In the genomic region with DNA sequence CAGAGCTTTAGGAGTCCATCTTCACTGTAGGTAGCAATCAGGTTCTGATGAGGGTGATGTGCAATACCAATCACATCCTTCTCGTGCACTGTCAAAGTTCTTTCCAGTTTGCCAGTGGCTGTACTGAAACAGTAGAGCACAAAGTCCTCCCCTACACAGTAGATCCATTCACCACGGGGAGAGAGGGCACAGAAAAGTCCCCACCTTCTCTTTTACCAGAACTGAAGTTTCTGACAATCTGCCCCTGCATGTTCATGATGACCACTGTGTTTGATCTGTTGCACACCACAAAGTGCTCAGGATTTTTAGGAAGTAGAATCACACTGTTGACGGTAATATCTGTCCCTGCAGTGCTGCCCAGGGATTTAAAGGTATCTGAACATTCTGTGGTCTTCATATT, we compare ENCODE assay signal across 11 cellular contexts. TPM values are rescaled to one million over a fixed set of nuclear protein-coding genes. Genes with fewer than 3 reads are reported as not detected.
DNase-seq lines count a peak whose midpoint lies in the region; ATAC-seq, FAIRE-seq and TF ChIP-seq lines count a peak whose summit lies in the region.
"Not testable (repeated sequence)": the region's sequence is repeated elsewhere in the genome, so short reads cannot be mapped to it uniquely, and the experiment has no call there.
"Had no signal": no experiment of that assay in that cellular context is flagged by ENCODE, and none has a peak within 500 bp of the region (broad histone marks: within the 10 kb centered on the region; RNA-seq: fewer than 3 reads in every experiment).

No MANE protein-coding gene starts in this region.

- not testable (repeated sequence) for TF ChIP-seq RAD21 in GM12878 (IDR thresholded peaks at IDR 0.05; ENCODE audit: insufficient read depth, low read depth, low read length)

- H3K4me3 Mint-ChIP-seq in GM23338, neural progenitor cell: not testable (repeated sequence)

- SMC1A ChIA-PET in GM12878 (lab: Charles Lee; ENCODE audit: uncharacterized antibody, unreplicated experiment): interaction anchor here (0.6 kb wide), 1 partner anchor 15 kb away, joined by 3 read pairs; no protein-coding TSS in a partner anchor

- not testable (repeated sequence) for DNase-seq in GM12891 (ENCODE audit: insufficient read length, low spot score); GM23338 (ENCODE audit: low spot score); GM12878 (ENCODE audit: low read depth, low spot score); keratinocyte (ENCODE audit: low read depth, low spot score); neural progenitor cell (ENCODE audit: low spot score)
- peak; percentile 19 for DNase-seq in mammary epithelial cell

- H3K4me1 Mint-ChIP-seq in GM23338, neural progenitor cell: not testable (repeated sequence)

- CTCF ChIA-PET in GM12878 (lab: Yijun Ruan, JAX); mammary epithelial cell (lab: Charles Lee; ENCODE audit: low non-redundant PET): not testable (repeated sequence)

- in situ Hi-C loops in GM12878 (cut with MboI); mammary epithelial cell (cut with MboI; ENCODE audit: low sequenced_read_pairs in 2 of 2): not testable (repeated sequence)

- H3K9me1 ChIP-seq in keratinocyte (ENCODE audit: control insufficient read depth, extremely low read depth, insufficient read depth, low read length): not testable (repeated sequence)

- H3F3A ChIP-seq in GM23338 (replicated peaks; ENCODE audit: low read depth); neural progenitor cell (ENCODE audit: low read depth): not testable (repeated sequence)

- dilution Hi-C loops in mammary epithelial cell (cut with HindIII; ENCODE audit: low sequenced_read_pairs); keratinocyte (cut with MboI; ENCODE audit: extremely low pct_ligation_motif_present, low sequenced_read_pairs): not testable (repeated sequence)

- H3K4me1 ChIP-seq in GM23338 (ENCODE audit: insufficient read depth); GM12878 (ENCODE audit: control insufficient read depth, insufficient read depth, low read length); mammary epithelial cell (ENCODE audit: insufficient read depth, low read length); keratinocyte (ENCODE audit: control insufficient read depth, extremely low read depth, insufficient read depth, low read length); neural progenitor cell: not testable (repeated sequence)

- POLR2A ChIA-PET in GM12878 (lab: Charles Lee): not testable (repeated sequence)

- H4K20me1 ChIP-seq in GM23338 (replicated peaks; ENCODE audit: insufficient read depth); GM12878 (ENCODE audit: control insufficient read depth, insufficient read depth); mammary epithelial cell (ENCODE audit: insufficient read depth, low read length); keratinocyte (ENCODE audit: control insufficient read depth, extremely low read depth, insufficient read depth, low read length); neural progenitor cell (ENCODE audit: low read depth): not testable (repeated sequence)

- TF ChIP-seq POLR2A in GM12891 (IDR thresholded peaks at IDR 0.05; ENCODE audit: low read depth, low read length); GM12878 (IDR thresholded peaks at IDR 0.05; ENCODE audit: low read depth, low read length): not testable (repeated sequence)

- not testable (repeated sequence) for ATAC-seq in GM23338
- ATAC-seq in SK-N-SH treated with all-trans-retinoic acid at 6 μM for 48 hours (peak; percentile 32; the same call in 1 of the 3 replicates), GM12878 (peak; percentile 56)

- FAIRE-seq in GM12891 (lab: Jason Lieb, UNC): peak; percentile 28
- peak; percentile 44 for FAIRE-seq in GM12878 (lab: Jason Lieb, UNC)
- peak; percentile 62 for FAIRE-seq in keratinocyte (lab: Jason Lieb, UNC)

- RAD21 ChIA-PET in GM12878 (lab: Charles Lee; ENCODE audit: unreplicated experiment): not testable (repeated sequence)

- H3K27ac Mint-ChIP-seq in GM23338, neural progenitor cell: not testable (repeated sequence)

- H3K9ac ChIP-seq in GM12878 (ENCODE audit: control insufficient read depth, insufficient read depth, low read length); mammary epithelial cell (ENCODE audit: insufficient read depth, low read length); keratinocyte (ENCODE audit: control insufficient read depth, extremely low read depth, insufficient read depth, low read length); neural progenitor cell: not testable (repeated sequence)

- H3K27ac ChIP-seq in GM23338 (ENCODE audit: low read depth); GM12878 (ENCODE audit: control insufficient read depth, insufficient read depth); mammary epithelial cell (ENCODE audit: insufficient read depth, low read depth, low read length); keratinocyte (ENCODE audit: control insufficient read depth, insufficient read depth, low read length); neural progenitor cell: not testable (repeated sequence)

- H3K36me3 Mint-ChIP-seq in GM23338 (ENCODE audit: low read depth); neural progenitor cell: not testable (repeated sequence)

- 11% methylated on average over 3 of the region's 3 CpGs for WGBS in GM12878 (ENCODE audit: insufficient coverage, insufficient replicate concordance, low lambda C conversion rate, missing lambda C conversion rate)
- 2% methylated on average over 3 of the region's 3 CpGs for WGBS in mammary epithelial cell (ENCODE audit: low coverage, missing lambda C conversion rate)

- BruUV-seq in GM12878 (replicated peaks; lab: Mats Ljungman, UMichigan); mammary epithelial cell (replicated peaks; lab: Mats Ljungman, UMichigan): not testable (repeated sequence)

- TF ChIP-seq EP300 in GM12878 (IDR thresholded peaks at IDR 0.05; ENCODE audit: borderline replicate concordance in 1 of 2, control insufficient read depth in 1 of 2, low read depth in 2 of 2, low read length in 2 of 2): not testable (repeated sequence)

- H3K4me3 ChIP-seq in GM23338; GM12878; mammary epithelial cell (replicated peaks in 1 of 3; ENCODE audit: insufficient read depth in 1 of 3, low read depth in 2 of 3, low read length in 3 of 3); keratinocyte (ENCODE audit: control insufficient read depth in 2 of 3, extremely low read depth in 1 of 3, insufficient read depth in 2 of 3, low read depth in 1 of 3, low read length in 3 of 3); neural progenitor cell: not testable (repeated sequence)

- not testable (repeated sequence) for H3K79me2 ChIP-seq in GM23338 (replicated peaks; ENCODE audit: insufficient read depth); GM12878 (ENCODE audit: control insufficient read depth, insufficient read depth, low read length); mammary epithelial cell (ENCODE audit: insufficient read depth, low read length); keratinocyte (ENCODE audit: control insufficient read depth, insufficient read depth, low read length); neural progenitor cell (ENCODE audit: low read depth)

- peak overlapping the region; percentile 28; the same call in 1 of the 2 replicates for H2AFZ ChIP-seq in GM23338
- H2AFZ ChIP-seq in GM12878 (ENCODE audit: control insufficient read depth, low read depth, low read length); keratinocyte (ENCODE audit: control insufficient read depth, low read length): not testable (repeated sequence)
- peak overlapping the region; percentile 46 for H2AFZ ChIP-seq in mammary epithelial cell (ENCODE audit: low read depth, low read length)
- peak overlapping the region; percentile 24 for H2AFZ ChIP-seq in neural progenitor cell (replicated peaks)

- H3K9me3 ChIP-seq in GM12878 (replicated peaks; ENCODE audit: control insufficient read depth, insufficient read depth, low read length); mammary epithelial cell (replicated peaks; ENCODE audit: insufficient read depth, low read length); keratinocyte (ENCODE audit: control insufficient read depth, low read depth, low read length); neural progenitor cell (ENCODE audit: low read depth): not testable (repeated sequence)

- H3K27me3 ChIP-seq in GM23338 (ENCODE audit: insufficient read depth); GM12878 (replicated peaks in 1 of 2; ENCODE audit: control insufficient read depth in 2 of 2, insufficient read depth in 2 of 2, low read length in 1 of 2); mammary epithelial cell (ENCODE audit: insufficient read depth, low read length); keratinocyte (ENCODE audit: control insufficient read depth, extremely low read depth, insufficient read depth, low read length); neural progenitor cell: not testable (repeated sequence)

- intact Hi-C loops in GM12878 (cut with micrococcal nuclease; ENCODE audit: unreplicated experiment); mammary epithelial cell (cut with micrococcal nuclease): not testable (repeated sequence)

- not testable (repeated sequence) for TF ChIP-seq CTCF in GM23338 (conservative IDR thresholded peaks at IDR 0.05; ENCODE audit: low read depth in 2 of 2); GM12878 (IDR thresholded peaks at IDR 0.05 in 2 of 3, conservative IDR thresholded peaks at IDR 0.05 in 1 of 3; ENCODE audit: control insufficient read depth in 2 of 3, extremely low read depth in 1 of 3, insufficient read depth in 1 of 3, low read depth in 3 of 3, low read length in 3 of 3); mammary epithelial cell (conservative IDR thresholded peaks at IDR 0.05 in 1 of 2, IDR thresholded peaks at IDR 0.05 in 1 of 2; ENCODE audit: extremely low read depth in 1 of 2, insufficient read depth in 1 of 2, low read depth in 1 of 2, low read length in 2 of 2); keratinocyte (optimal IDR thresholded peaks at IDR 0.05 in 1 of 3, IDR thresholded peaks at IDR 0.05 in 1 of 3, conservative IDR thresholded peaks at IDR 0.05 in 1 of 3; ENCODE audit: extremely low read depth in 1 of 3, insufficient read depth in 2 of 3, low read length in 3 of 3); neural progenitor cell (IDR thresholded peaks at IDR 0.05)

- H3K36me3 ChIP-seq in GM23338 (ENCODE audit: insufficient read depth); GM12878 (ENCODE audit: control insufficient read depth in 2 of 2, insufficient read depth in 2 of 2, low read length in 1 of 2); mammary epithelial cell (ENCODE audit: insufficient read depth, low read length); keratinocyte (ENCODE audit: control insufficient read depth in 2 of 2, extremely low read depth in 1 of 2, insufficient read depth in 2 of 2, low read length in 2 of 2); neural progenitor cell: not testable (repeated sequence)

- H3K27me3 Mint-ChIP-seq in GM23338 (ENCODE audit: insufficient read depth, low read depth, poor library complexity); neural progenitor cell (ENCODE audit: insufficient read depth, low read depth): not testable (repeated sequence)

- not testable (repeated sequence) for H3K9me3 Mint-ChIP-seq in GM23338, neural progenitor cell

- not testable (repeated sequence) for H3K9me2 ChIP-seq in GM23338 (ENCODE audit: insufficient read depth)

- H3K4me2 ChIP-seq in GM23338; GM12878 (ENCODE audit: control insufficient read depth, insufficient read depth); mammary epithelial cell (ENCODE audit: insufficient read depth, low read depth, low read length); keratinocyte (ENCODE audit: control insufficient read depth, extremely low read depth, insufficient read depth, low read depth, low read length); neural progenitor cell: not testable (repeated sequence)

RNA-seq across cellular contexts. Expression of gene ARHGEF11, which starts 13.7 kb away (rescaled TPM):
- polyA plus RNA-seq in GM12891 (2012; ENCODE audit: low read depth, missing spikeins): 1.6 TPM
- 23.5 and 33.7 TPM in 2 replicates for total RNA-seq in GM23338 (2014; rRNA removed; shearing (Covaris generic))
- polyA plus RNA-seq in GM23338 (2016; fragmentation: Nextera tagmentation; extraction: Ambion mirVana) (11.1 and 12.3 TPM in 2 replicates), GM12878 (2011; rRNA removed) (6.0 and 12.7 TPM in 2 replicates), GM12878 (2014; fragmentation: Illumina TruSeq; extraction: Trizol) (2.1 and 2.5 TPM in 2 replicates), GM12878 (2014; fragmentation: Nextera tagmentation; extraction: Ambion mirVana) (under 1 TPM; 0.05 to 0.06 TPM), GM12878 (2014; rRNA removed) (2.3 and 2.5 TPM in 2 replicates), GM12878 (2016; fragmentation: Nextera tagmentation; extraction: Ambion mirVana) (1 to 10 TPM in 1 of 2 experiments, under 1 TPM in 1; 0.64 to 1.4 TPM), mammary epithelial cell (14.2 TPM), keratinocyte (7.8 to 13.0 TPM (median 8.0 TPM) in 3 replicates)
- 66.4 and 67.1 TPM in 2 replicates for total RNA-seq in GM12878 (2013; cell fraction: nucleolus; rRNA removed)
- total RNA-seq in GM12878 (2014; rRNA removed) (1.9 and 2.3 TPM in 2 replicates), GM12878 (2014; rRNA removed; fragmentation: Illumina TruSeq; extraction: Trizol) (1.3 and 1.7 TPM in 2 replicates), GM12878 (2021) (3.2 and 3.5 TPM in 2 replicates), mammary epithelial cell (10 to 100 TPM; 23.4 to 26.5 TPM), neural progenitor cell (ENCODE audit: low replicate concordance) (31.9 and 33.8 TPM in 2 replicates)
- 1.4 TPM for polyA plus RNA-seq in GM12878 (2011; ENCODE audit: low read depth)
- 9.3 and 11.5 TPM in 2 replicates for polyA plus RNA-seq in GM12878 (2011; cell fraction: cytosol; rRNA removed)
- polyA plus RNA-seq in GM12878 (2011; cell fraction: nucleus; rRNA removed): 69.0 and 70.5 TPM in 2 replicates
- 2.4 and 2.8 TPM in 2 replicates for polyA plus RNA-seq in GM12878 (2012)
- polyA minus RNA-seq in GM12878 (2011; rRNA and poly(A)+ RNA removed): 15.2 and 19.5 TPM in 2 replicates
- 8.3 and 9.8 TPM in 2 replicates for polyA minus RNA-seq in GM12878 (2011; cell fraction: cytosol; rRNA and poly(A)+ RNA removed)
- polyA minus RNA-seq in GM12878 (2011; cell fraction: nucleus; rRNA and poly(A)+ RNA removed): 22.5 and 37.3 TPM in 2 replicates
- polyA minus RNA-seq in mammary epithelial cell (33.5 TPM), keratinocyte (15.5 to 28.8 TPM (median 15.6 TPM) in 3 replicates)
- 4.1 TPM for polyA plus RNA-seq in keratinocyte (2011; ENCODE audit: low read depth)
- 6.2 and 6.9 TPM in 2 replicates for polyA plus RNA-seq in keratinocyte (2011; cell fraction: cytosol; rRNA removed)
- polyA plus RNA-seq in keratinocyte (2011; cell fraction: nucleus; rRNA removed): 19.2 and 24.4 TPM in 2 replicates
- polyA plus RNA-seq in keratinocyte (2012; ENCODE audit: low replicate concordance): 4.9 and 10.4 TPM in 2 replicates
- 15.5 TPM for polyA minus RNA-seq in keratinocyte (2011; cell fraction: cytosol; rRNA and poly(A)+ RNA removed)
- 17.9 and 26.5 TPM in 2 replicates for polyA minus RNA-seq in keratinocyte (2011; cell fraction: nucleus; rRNA and poly(A)+ RNA removed)

RNA-seq across cellular contexts. Expression of gene ETV3L, which starts 40.4 kb away (rescaled TPM):
- polyA plus RNA-seq in GM12891 (2012; ENCODE audit: low read depth, missing spikeins): 1.3 TPM
- total RNA-seq in GM23338 (2014; rRNA removed; shearing (Covaris generic)): not detected in 2 replicates
- polyA plus RNA-seq in GM23338 (2016; fragmentation: Nextera tagmentation; extraction: Ambion mirVana) (not detected in 2 replicates), GM12878 (2011; rRNA removed) (0.20 and 0.26 TPM in 2 replicates), GM12878 (2014; fragmentation: Illumina TruSeq; extraction: Trizol) (0.57 and 0.86 TPM in 2 replicates), GM12878 (2014; fragmentation: Nextera tagmentation; extraction: Ambion mirVana) (under 1 TPM; 0.03 to 0.04 TPM), GM12878 (2014; rRNA removed) (0.69 and 0.88 TPM in 2 replicates), GM12878 (2016; fragmentation: Nextera tagmentation; extraction: Ambion mirVana) (1 to 10 TPM in 1 of 2 experiments, under 1 TPM in 1; 0.88 to 1.2 TPM), mammary epithelial cell (not detected), keratinocyte (not detected in 3 replicates)
- total RNA-seq in GM12878 (2013; cell fraction: nucleolus; rRNA removed): 0.25 and 0.39 TPM in 2 replicates
- total RNA-seq in GM12878 (2014; rRNA removed) (0.28 and 0.33 TPM in 2 replicates), GM12878 (2014; rRNA removed; fragmentation: Illumina TruSeq; extraction: Trizol) (0.31 and 0.32 TPM in 2 replicates), GM12878 (2021) (0.96 and 1.3 TPM in 2 replicates), mammary epithelial cell (not detected), neural progenitor cell (ENCODE audit: low replicate concordance) (0.25 TPM in 1 of 2 replicates, not detected in the other)
- 0.33 TPM for polyA plus RNA-seq in GM12878 (2011; ENCODE audit: low read depth)
- polyA plus RNA-seq in GM12878 (2011; cell fraction: cytosol; rRNA removed): 0.18 and 0.24 TPM in 2 replicates
- 0.15 and 0.18 TPM in 2 replicates for polyA plus RNA-seq in GM12878 (2011; cell fraction: nucleus; rRNA removed)
- 0.60 and 1.1 TPM in 2 replicates for polyA plus RNA-seq in GM12878 (2012)
- 0.21 and 0.37 TPM in 2 replicates for polyA minus RNA-seq in GM12878 (2011; rRNA and poly(A)+ RNA removed)
- polyA minus RNA-seq in GM12878 (2011; cell fraction: cytosol; rRNA and poly(A)+ RNA removed): not detected in 2 replicates
- 0.38 TPM in 1 of 2 replicates, not detected in the other for polyA minus RNA-seq in GM12878 (2011; cell fraction: nucleus; rRNA and poly(A)+ RNA removed)
- polyA minus RNA-seq in mammary epithelial cell (not detected), keratinocyte (not detected in 3 replicates)
- not detected for polyA plus RNA-seq in keratinocyte (2011; ENCODE audit: low read depth)
- polyA plus RNA-seq in keratinocyte (2011; cell fraction: cytosol; rRNA removed): not detected in 2 replicates
- polyA plus RNA-seq in keratinocyte (2011; cell fraction: nucleus; rRNA removed): not detected in 2 replicates
- not detected in 2 replicates for polyA plus RNA-seq in keratinocyte (2012; ENCODE audit: low replicate concordance)
- polyA minus RNA-seq in keratinocyte (2011; cell fraction: cytosol; rRNA and poly(A)+ RNA removed): not detected
- polyA minus RNA-seq in keratinocyte (2011; cell fraction: nucleus; rRNA and poly(A)+ RNA removed): not detected in 2 replicates
- total RNA-seq: A673; CD4-positive, alpha-beta memory T cell; CD4-positive, CD25-positive, alpha-beta regulatory T cell; CD8-positive, alpha-beta memory T cell had no signal
- polyA plus RNA-seq: CD4-positive, alpha-beta memory T cell; CD4-positive, CD25-positive, alpha-beta regulatory T cell; CD8-positive, alpha-beta memory T cell had no signal
